18 cellular contexts compared by ENCODE assay signal in genomic region chr3:60803156-60803555, GRCh38.
DNase-seq lines count a peak whose midpoint lies in the region; ATAC-seq and TF ChIP-seq lines count a peak whose summit lies in the region.
"Had no signal": no experiment of that assay in that cellular context is flagged by ENCODE, and none has a peak within 500 bp of the region (broad histone marks: within the 10 kb centered on the region; RNA-seq: fewer than 3 reads in every experiment).

No MANE protein-coding gene starts in this region.

- no peaks in the 10 kb centered on the region for H4K20me1 ChIP-seq in mammary epithelial cell (ENCODE audit: insufficient read depth, low read length)

- no peak overlapping the region for H3K4me3 ChIP-seq in mammary epithelial cell (replicated peaks in 1 of 3; ENCODE audit: insufficient read depth in 1 of 3, low read depth in 2 of 3, low read length in 3 of 3)
- H3K4me3 ChIP-seq: GM12878 had no signal

- dilution Hi-C loops in mammary epithelial cell (cut with HindIII; ENCODE audit: low sequenced_read_pairs), result no loop called here

- peak; percentile 37 for DNase-seq in RPMI7951 (ENCODE audit: low read depth)
- DNase-seq in foreskin melanocyte, result peak; percentile 60
- peak; percentile 45 for DNase-seq in medulla oblongata (ENCODE audit: extremely low spot score)
- DNase-seq in superior temporal gyrus (ENCODE audit: extremely low spot score), result peak; percentile 29
- DNase-seq in mammary epithelial cell, result no peak
- no peak for DNase-seq in activated T-cell treated with anti-CD3 and anti-CD28 coated beads, Interleukin-2, amount 50 U/mL, for 1 hour
- DNase-seq: ACHN; CD4-positive, alpha-beta T cell; DMS153; DMS79; GF-D8; H9; KBM-7 had no signal

- in situ Hi-C loops in mammary epithelial cell (cut with MboI; ENCODE audit: low sequenced_read_pairs in 2 of 2), result no loop called here

- intact Hi-C loops in mammary epithelial cell (cut with micrococcal nuclease), result no loop called here

- no peaks in the 10 kb centered on the region for H3K36me3 ChIP-seq in mammary epithelial cell (ENCODE audit: insufficient read depth, low read length)

- CTCF ChIA-PET in mammary epithelial cell (lab: Charles Lee; ENCODE audit: low non-redundant PET), result no interaction called here

- no peaks in the 10 kb centered on the region for H3K4me1 ChIP-seq in mammary epithelial cell (ENCODE audit: insufficient read depth, low read length)

- ATAC-seq in GM21619 (IDR thresholded peaks at IDR 0.05; ENCODE audit: unreplicated experiment) (no peak), GM19035 (IDR thresholded peaks at IDR 0.05; ENCODE audit: unreplicated experiment) (no peak)
- ATAC-seq: GM12878, HepG2 had no signal

- BruUV-seq in mammary epithelial cell (replicated peaks; lab: Mats Ljungman, UMichigan), result no TSS peak

- H3K79me2 ChIP-seq in mammary epithelial cell (ENCODE audit: insufficient read depth, low read length), result no peaks in the 10 kb centered on the region

- H3K27ac ChIP-seq in mammary epithelial cell (ENCODE audit: insufficient read depth, low read depth, low read length), result no peak overlapping the region
- H3K27ac ChIP-seq: C4-2B had no signal

- no peak overlapping the region for H3K4me2 ChIP-seq in mammary epithelial cell (ENCODE audit: insufficient read depth, low read depth, low read length)

- H3K9ac ChIP-seq in mammary epithelial cell (ENCODE audit: insufficient read depth, low read length), result no peak overlapping the region

- no peaks in the 10 kb centered on the region for H3K27me3 ChIP-seq in mammary epithelial cell (ENCODE audit: insufficient read depth, low read length)

- 60% methylated on average over 10 of the region's 10 CpGs for WGBS in mammary epithelial cell (ENCODE audit: low coverage, missing lambda C conversion rate)

- no peak for TF ChIP-seq CTCF in mammary epithelial cell (conservative IDR thresholded peaks at IDR 0.05 in 1 of 2, IDR thresholded peaks at IDR 0.05 in 1 of 2; ENCODE audit: extremely low read depth in 1 of 2, insufficient read depth in 1 of 2, low read depth in 1 of 2, low read length in 2 of 2)

- no peak overlapping the region for H2AFZ ChIP-seq in mammary epithelial cell (ENCODE audit: low read depth, low read length)

- no peaks in the 10 kb centered on the region for H3K9me3 ChIP-seq in mammary epithelial cell (replicated peaks; ENCODE audit: insufficient read depth, low read length)

Comparison
In these comparisons a context has a peak if more than half of its experiments do, and no peak if none do; other contexts are left out.
1. DNase-seq: peak in RPMI7951 (single experiment), foreskin melanocyte (single experiment), medulla oblongata (single experiment) and superior temporal gyrus (single experiment); none in mammary epithelial cell (single experiment) and activated T-cell treated with anti-CD3 and anti-CD28 coated beads, Interleukin-2, amount 50 U/mL, for 1 hour (single experiment).